Comparison of ENCODE assay signal across 1 cellular context in the genomic region with DNA sequence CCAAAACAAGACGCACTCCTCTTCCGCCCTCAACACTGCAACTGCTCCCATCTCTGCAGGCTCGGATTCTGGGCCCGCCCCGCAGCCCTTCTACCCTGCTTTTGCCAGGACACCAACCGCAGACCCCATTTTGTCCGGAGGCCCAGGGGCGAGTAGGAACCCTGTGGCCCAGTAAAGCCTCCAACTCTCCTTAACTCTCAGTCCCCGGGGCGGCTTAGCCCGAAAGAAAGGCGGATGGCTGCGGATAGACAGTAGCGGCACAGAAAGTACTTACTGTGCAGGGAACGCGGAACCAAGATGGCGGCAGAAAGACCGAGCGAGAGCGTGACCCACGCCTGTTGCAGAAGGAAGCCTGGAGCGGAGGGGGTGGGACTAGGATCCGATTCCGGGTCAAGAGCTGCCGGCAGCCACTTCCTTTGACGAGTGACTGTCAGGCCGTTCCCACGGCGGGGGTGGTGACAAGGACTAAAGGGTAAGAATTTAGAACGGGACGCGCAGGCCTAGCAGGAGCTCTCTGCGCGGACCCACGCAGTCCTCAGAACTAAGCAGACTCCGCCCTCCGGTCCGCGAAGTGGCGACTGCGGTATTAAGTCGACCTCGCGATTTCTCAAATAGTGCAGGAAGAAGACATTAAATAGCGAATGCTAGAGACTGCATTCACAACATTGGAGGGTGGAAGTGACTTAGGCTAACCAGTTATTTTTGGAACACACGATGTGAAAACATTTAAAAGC.
A peak's percentile ranks its signal among the peaks of the same experiment; 100 is the strongest.
TF ChIP-seq lines count a peak whose summit lies in the region.

A gene (minus strand): TSS at position 311 of the 734 bp plus-strand sequence. CDS start 778 bp downstream, outside the sequence.

TF ChIP-seq in A549, 52 proteins besides CTCF, POLR2A, EP300 and RAD21 (continued from another document):
- TF ChIP-seq, protein P1, sequence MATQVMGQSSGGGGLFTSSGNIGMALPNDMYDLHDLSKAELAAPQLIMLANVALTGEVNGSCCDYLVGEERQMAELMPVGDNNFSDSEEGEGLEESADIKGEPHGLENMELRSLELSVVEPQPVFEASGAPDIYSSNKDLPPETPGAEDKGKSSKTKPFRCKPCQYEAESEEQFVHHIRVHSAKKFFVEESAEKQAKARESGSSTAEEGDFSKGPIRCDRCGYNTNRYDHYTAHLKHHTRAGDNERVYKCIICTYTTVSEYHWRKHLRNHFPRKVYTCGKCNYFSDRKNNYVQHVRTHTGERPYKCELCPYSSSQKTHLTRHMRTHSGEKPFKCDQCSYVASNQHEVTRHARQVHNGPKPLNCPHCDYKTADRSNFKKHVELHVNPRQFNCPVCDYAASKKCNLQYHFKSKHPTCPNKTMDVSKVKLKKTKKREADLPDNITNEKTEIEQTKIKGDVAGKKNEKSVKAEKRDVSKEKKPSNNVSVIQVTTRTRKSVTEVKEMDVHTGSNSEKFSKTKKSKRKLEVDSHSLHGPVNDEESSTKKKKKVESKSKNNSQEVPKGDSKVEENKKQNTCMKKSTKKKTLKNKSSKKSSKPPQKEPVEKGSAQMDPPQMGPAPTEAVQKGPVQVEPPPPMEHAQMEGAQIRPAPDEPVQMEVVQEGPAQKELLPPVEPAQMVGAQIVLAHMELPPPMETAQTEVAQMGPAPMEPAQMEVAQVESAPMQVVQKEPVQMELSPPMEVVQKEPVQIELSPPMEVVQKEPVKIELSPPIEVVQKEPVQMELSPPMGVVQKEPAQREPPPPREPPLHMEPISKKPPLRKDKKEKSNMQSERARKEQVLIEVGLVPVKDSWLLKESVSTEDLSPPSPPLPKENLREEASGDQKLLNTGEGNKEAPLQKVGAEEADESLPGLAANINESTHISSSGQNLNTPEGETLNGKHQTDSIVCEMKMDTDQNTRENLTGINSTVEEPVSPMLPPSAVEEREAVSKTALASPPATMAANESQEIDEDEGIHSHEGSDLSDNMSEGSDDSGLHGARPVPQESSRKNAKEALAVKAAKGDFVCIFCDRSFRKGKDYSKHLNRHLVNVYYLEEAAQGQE (IDR thresholded peaks at IDR 0.05): 0 out of 2 replicates have a peak, but pooled peaks have one; percentile 38
- TF ChIP-seq ZFP36 (IDR thresholded peaks at IDR 0.05; ENCODE audit: borderline replicate concordance, partially characterized antibody) (no peak), ZSCAN20 (CRISPR knock-in tag; IDR thresholded peaks at IDR 0.05) (no peak), ZNF302 (CRISPR knock-in tag; IDR thresholded peaks at IDR 0.05) (no peak), JUNB (IDR thresholded peaks at IDR 0.05) (no peak), NPAS2 (CRISPR knock-in tag; IDR thresholded peaks at IDR 0.05; ENCODE audit: borderline replicate concordance) (no peak), HOXB13 (CRISPR knock-in tag; IDR thresholded peaks at IDR 0.05; ENCODE audit: low read depth) (no peak), ZC3H11A (IDR thresholded peaks at IDR 0.05) (no peak), ESRRA (IDR thresholded peaks at IDR 0.05; ENCODE audit: borderline replicate concordance, low read length) (no peak), BHLHE40 (IDR thresholded peaks at IDR 0.05; ENCODE audit: low read depth, low read length) (no peak), PHF8 (IDR thresholded peaks at IDR 0.05; ENCODE audit: borderline replicate concordance, low read depth) (peak; percentile 83), HEYL (CRISPR knock-in tag; IDR thresholded peaks at IDR 0.05) (no peak), CEBPB (IDR thresholded peaks at IDR 0.05) (peak in 1 of 2 experiments; percentile 32; a peak in 1 of 4 replicates), JUN (IDR thresholded peaks at IDR 0.05) (peak; percentile 95 to 99), TFCP2L1 (CRISPR knock-in tag; IDR thresholded peaks at IDR 0.05) (no peak), KDM5A (IDR thresholded peaks at IDR 0.05) (no peak), GATA3 (IDR thresholded peaks at IDR 0.05; ENCODE audit: borderline replicate concordance) (no peak), HOXA7 (CRISPR knock-in tag; IDR thresholded peaks at IDR 0.05) (0 out of 2 replicates have a peak, but pooled peaks have one; percentile 56), MAFK (IDR thresholded peaks at IDR 0.05; ENCODE audit: partially characterized antibody) (no peak), NFE2L2 (conservative IDR thresholded peaks at IDR 0.05; ENCODE audit: low read length) (no peak), NR3C1 (IDR thresholded peaks at IDR 0.05) (no peak), SMC3 (IDR thresholded peaks at IDR 0.05) (no peak), HDAC2 (IDR thresholded peaks at IDR 0.05) (no peak), RFX5 (IDR thresholded peaks at IDR 0.05) (no peak), RARB (CRISPR knock-in tag; IDR thresholded peaks at IDR 0.05) (no peak), HOXB5 (CRISPR knock-in tag; IDR thresholded peaks at IDR 0.05) (no peak), RNF2 (IDR thresholded peaks at IDR 0.05; ENCODE audit: borderline replicate concordance, low read depth) (no peak), CBX8 (IDR thresholded peaks at IDR 0.05) (no peak)
- TF ChIP-seq, protein P2, sequence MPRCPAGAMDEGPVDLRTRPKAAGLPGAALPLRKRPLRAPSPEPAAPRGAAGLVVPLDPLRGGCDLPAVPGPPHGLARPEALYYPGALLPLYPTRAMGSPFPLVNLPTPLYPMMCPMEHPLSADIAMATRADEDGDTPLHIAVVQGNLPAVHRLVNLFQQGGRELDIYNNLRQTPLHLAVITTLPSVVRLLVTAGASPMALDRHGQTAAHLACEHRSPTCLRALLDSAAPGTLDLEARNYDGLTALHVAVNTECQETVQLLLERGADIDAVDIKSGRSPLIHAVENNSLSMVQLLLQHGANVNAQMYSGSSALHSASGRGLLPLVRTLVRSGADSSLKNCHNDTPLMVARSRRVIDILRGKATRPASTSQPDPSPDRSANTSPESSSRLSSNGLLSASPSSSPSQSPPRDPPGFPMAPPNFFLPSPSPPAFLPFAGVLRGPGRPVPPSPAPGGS (IDR thresholded peaks at IDR 0.05): peak; percentile 93
- TF ChIP-seq, protein P3, sequence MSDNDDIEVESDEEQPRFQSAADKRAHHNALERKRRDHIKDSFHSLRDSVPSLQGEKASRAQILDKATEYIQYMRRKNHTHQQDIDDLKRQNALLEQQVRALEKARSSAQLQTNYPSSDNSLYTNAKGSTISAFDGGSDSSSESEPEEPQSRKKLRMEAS (IDR thresholded peaks at IDR 0.05): peak; percentile 99
- TF ChIP-seq, protein P4, sequence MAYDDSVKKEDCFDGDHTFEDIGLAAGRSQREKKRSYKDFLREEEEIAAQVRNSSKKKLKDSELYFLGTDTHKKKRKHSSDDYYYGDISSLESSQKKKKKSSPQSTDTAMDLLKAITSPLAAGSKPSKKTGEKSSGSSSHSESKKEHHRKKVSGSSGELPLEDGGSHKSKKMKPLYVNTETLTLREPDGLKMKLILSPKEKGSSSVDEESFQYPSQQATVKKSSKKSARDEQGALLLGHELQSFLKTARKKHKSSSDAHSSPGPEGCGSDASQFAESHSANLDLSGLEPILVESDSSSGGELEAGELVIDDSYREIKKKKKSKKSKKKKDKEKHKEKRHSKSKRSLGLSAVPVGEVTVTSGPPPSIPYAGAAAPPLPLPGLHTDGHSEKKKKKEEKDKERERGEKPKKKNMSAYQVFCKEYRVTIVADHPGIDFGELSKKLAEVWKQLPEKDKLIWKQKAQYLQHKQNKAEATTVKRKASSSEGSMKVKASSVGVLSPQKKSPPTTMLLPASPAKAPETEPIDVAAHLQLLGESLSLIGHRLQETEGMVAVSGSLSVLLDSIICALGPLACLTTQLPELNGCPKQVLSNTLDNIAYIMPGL (CRISPR knock-in tag; IDR thresholded peaks at IDR 0.05; ENCODE audit: borderline replicate concordance): no peak
- TF ChIP-seq, protein P5, sequence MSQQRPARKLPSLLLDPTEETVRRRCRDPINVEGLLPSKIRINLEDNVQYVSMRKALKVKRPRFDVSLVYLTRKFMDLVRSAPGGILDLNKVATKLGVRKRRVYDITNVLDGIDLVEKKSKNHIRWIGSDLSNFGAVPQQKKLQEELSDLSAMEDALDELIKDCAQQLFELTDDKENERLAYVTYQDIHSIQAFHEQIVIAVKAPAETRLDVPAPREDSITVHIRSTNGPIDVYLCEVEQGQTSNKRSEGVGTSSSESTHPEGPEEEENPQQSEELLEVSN (IDR thresholded peaks at IDR 0.05; ENCODE audit: borderline replicate concordance, low read depth): no peak; the same call in 1 of the 2 replicates
- TF ChIP-seq, protein P6, sequence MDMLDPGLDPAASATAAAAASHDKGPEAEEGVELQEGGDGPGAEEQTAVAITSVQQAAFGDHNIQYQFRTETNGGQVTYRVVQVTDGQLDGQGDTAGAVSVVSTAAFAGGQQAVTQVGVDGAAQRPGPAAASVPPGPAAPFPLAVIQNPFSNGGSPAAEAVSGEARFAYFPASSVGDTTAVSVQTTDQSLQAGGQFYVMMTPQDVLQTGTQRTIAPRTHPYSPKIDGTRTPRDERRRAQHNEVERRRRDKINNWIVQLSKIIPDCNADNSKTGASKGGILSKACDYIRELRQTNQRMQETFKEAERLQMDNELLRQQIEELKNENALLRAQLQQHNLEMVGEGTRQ (IDR thresholded peaks at IDR 0.05): 0 out of 2 replicates have a peak, but pooled peaks have one; percentile 26
- TF ChIP-seq, protein P7, sequence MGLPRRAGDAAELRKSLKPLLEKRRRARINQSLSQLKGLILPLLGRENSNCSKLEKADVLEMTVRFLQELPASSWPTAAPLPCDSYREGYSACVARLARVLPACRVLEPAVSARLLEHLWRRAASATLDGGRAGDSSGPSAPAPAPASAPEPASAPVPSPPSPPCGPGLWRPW (IDR thresholded peaks at IDR 0.05): no peak
